9 cellular contexts compared by ENCODE assay signal in genomic region chr3:192887047-192887446, GRCh38. TPM values are rescaled to one million over a fixed set of nuclear protein-coding genes. Genes with fewer than 3 reads are reported as not detected.
DNase-seq lines count a peak whose midpoint lies in the region; ATAC-seq and TF ChIP-seq lines count a peak whose summit lies in the region.
"Had no signal": no experiment of that assay in that cellular context is flagged by ENCODE, and none has a peak within 500 bp of the region (broad histone marks: within the 10 kb centered on the region; RNA-seq: fewer than 3 reads in every experiment).

No MANE protein-coding gene starts in this region.

- CTCF ChIA-PET in T-cell (lab: Charles Lee): interaction anchor here in 1 of 2 donors (0.7 to 0.8 kb wide), 2 partner anchors 28 to 69 kb away, joined by 4 read pairs; no protein-coding TSS in a partner anchor

- no peak for TF ChIP-seq CTCF in fibroblast of pulmonary artery (IDR thresholded peaks at IDR 0.05; ENCODE audit: low read length, missing control alignments)

- POLR2A ChIA-PET in T-cell (lab: Charles Lee): no interaction called here

- H3K36me3 Mint-ChIP-seq in activated CD4-positive, alpha-beta T cell treated with anti-CD3 and anti-CD28 coated beads, Interleukin-2, amount 10 ng/mL, durations not matched to agents 24 days and 14 days (ENCODE audit: low read depth): peaks cover 14% of the 10 kb centered on the region
- no peaks in the 10 kb centered on the region for H3K36me3 Mint-ChIP-seq in T-cell

- H3K4me1 Mint-ChIP-seq in activated CD4-positive, alpha-beta T cell treated with anti-CD3 and anti-CD28 coated beads, Interleukin-2, amount 10 ng/mL, durations not matched to agents 24 days and 14 days: peaks cover 57% of the 10 kb centered on the region
- peaks cover 4 to 56% (median 27%) of the 10 kb centered on the region in 3 donors for H3K4me1 Mint-ChIP-seq in T-cell

- H3K27me3 Mint-ChIP-seq in activated CD4-positive, alpha-beta T cell treated with anti-CD3 and anti-CD28 coated beads, Interleukin-2, amount 10 ng/mL, durations not matched to agents 24 days and 14 days: peaks cover 3% of the 10 kb centered on the region
- no peaks in the 10 kb centered on the region for H3K27me3 Mint-ChIP-seq in T-cell

- intact Hi-C loops in activated CD4-positive, alpha-beta T cell treated with anti-CD3 and anti-CD28 coated beads, Interleukin-2, amount 10 ng/mL, durations not matched to agents 24 days and 14 days (cut with micrococcal nuclease): no loop called here
- intact Hi-C loops in sciatic nerve (cut with DNase I): no loop called here

- no peaks in the 10 kb centered on the region for H3K9me3 Mint-ChIP-seq in activated CD4-positive, alpha-beta T cell treated with anti-CD3 and anti-CD28 coated beads, Interleukin-2, amount 10 ng/mL, durations not matched to agents 24 days and 14 days
- no peaks in the 10 kb centered on the region for H3K9me3 Mint-ChIP-seq in T-cell

- ATAC-seq in T-cell (replicated peaks in 1 of 4) (no peak), sciatic nerve (peak; percentile 41)

- peak overlapping the region; percentile 85 for H3K27ac Mint-ChIP-seq in activated CD4-positive, alpha-beta T cell treated with anti-CD3 and anti-CD28 coated beads, Interleukin-2, amount 10 ng/mL, durations not matched to agents 24 days and 14 days
- H3K27ac Mint-ChIP-seq in T-cell: peak overlapping the region in 1 of 2 donors; percentile 3

- peak overlapping the region; percentile 37 for H3K4me3 ChIP-seq in fibroblast of pulmonary artery (replicated peaks; ENCODE audit: low read depth, low read length)

- peak; percentile 64 for DNase-seq in activated CD4-positive, alpha-beta T cell treated with anti-CD3 and anti-CD28 coated beads, Interleukin-2, amount 10 ng/mL, durations not matched to agents 24 days and 14 days
- no peak for DNase-seq in activated CD4-positive, alpha-beta T cell treated with anti-CD3 and anti-CD28 coated beads, Interleukin-2, amount 50 U/mL, for 1 hour
- DNase-seq in T-cell (no peak), fibroblast of pulmonary artery (ENCODE audit: low read depth) (peak; percentile 89), sciatic nerve (ENCODE audit: low spot score) (no peak), cortex of kidney (lab: John Stamatoyannopoulos, UW) (no peak), COLO829 (ENCODE audit: low spot score) (no peak)
- DNase-seq in NK-92 treated with Interleukin-12 subunit alpha and Interleukin-12 subunit beta, amount 100 ng/mL, for 24 hours (lab: John Stamatoyannopoulos, UW): no peak
- DNase-seq: NCI-H1048 had no signal

- H3K4me3 Mint-ChIP-seq in activated CD4-positive, alpha-beta T cell treated with anti-CD3 and anti-CD28 coated beads, Interleukin-2, amount 10 ng/mL, durations not matched to agents 24 days and 14 days: peak overlapping the region; percentile 39
- H3K4me3 Mint-ChIP-seq in T-cell: peak overlapping the region; percentile 4 to 22 (median 17)

RNA-seq across cellular contexts. Expression of gene MB21D2, which starts 30.6 kb away (rescaled TPM):
- total RNA-seq in activated CD4-positive, alpha-beta T cell treated with anti-CD3 and anti-CD28 coated beads, Interleukin-2, amount 10 ng/mL, durations not matched to agents 24 days and 14 days: 8.6 and 9.4 TPM in 2 replicates
- total RNA-seq in T-cell (1 to 10 TPM; 4.1 to 7.6 (median 5.5) TPM), sciatic nerve (7.8 TPM)

Comparison
In these comparisons a context has a peak if more than half of its experiments do, and no peak if none do; other contexts are left out.
1. DNase-seq: peak in activated CD4-positive, alpha-beta T cell treated with anti-CD3 and anti-CD28 coated beads, Interleukin-2, amount 10 ng/mL, durations not matched to agents 24 days and 14 days (single experiment) and fibroblast of pulmonary artery (single experiment); none in activated CD4-positive, alpha-beta T cell treated with anti-CD3 and anti-CD28 coated beads, Interleukin-2, amount 50 U/mL, for 1 hour (single experiment), T-cell (0 of 34), sciatic nerve (single experiment), cortex of kidney (single experiment), NK-92 treated with Interleukin-12 subunit alpha and Interleukin-12 subunit beta, amount 100 ng/mL, for 24 hours (single experiment) and COLO829 (single experiment).